ENCODE assay signal across 33 cellular contexts in the genomic region with DNA sequence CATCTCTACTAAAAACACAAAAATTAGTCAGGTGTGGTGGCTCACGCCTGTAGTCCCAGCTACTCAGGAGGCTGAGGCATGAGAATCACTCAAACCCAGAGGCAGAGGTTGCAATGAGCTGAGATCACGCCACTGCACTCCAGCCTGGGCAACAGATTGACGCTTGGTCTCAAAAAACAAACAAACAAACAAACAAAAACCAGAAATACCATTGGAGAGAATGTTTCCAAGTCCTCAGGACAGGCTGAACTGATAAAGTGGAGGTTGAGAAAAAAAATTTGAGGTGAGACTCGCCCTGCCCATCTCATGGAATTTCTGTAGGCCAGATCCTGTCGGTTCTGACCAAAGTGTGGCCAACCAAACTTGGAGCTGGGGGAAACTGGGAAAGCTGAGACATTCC. TPM values are rescaled to one million over a fixed set of nuclear protein-coding genes. Genes with fewer than 3 reads are reported as not detected.
DNase-seq lines count a peak whose midpoint lies in the region; ATAC-seq and TF ChIP-seq lines count a peak whose summit lies in the region.
"Had no signal": no experiment of that assay in that cellular context is flagged by ENCODE, and none has a peak within 500 bp of the region (broad histone marks: within the 10 kb centered on the region; RNA-seq: fewer than 3 reads in every experiment).

No MANE protein-coding gene starts in this region.

- H4K8ac ChIP-seq in trophoblast cell (ENCODE audit: low read depth, low read length) (no peak overlapping the region), mesendoderm (ENCODE audit: low read depth, low read length) (no peak overlapping the region)

- H3K27ac ChIP-seq in trophoblast cell (ENCODE audit: low read depth, low read length) (no peak overlapping the region), mesendoderm (ENCODE audit: low read depth, low read length) (no peak overlapping the region)
- H3K27ac ChIP-seq: 22Rv1; A549; BLaER1; BLaER1 treated with 17β-estradiol and CSF1 and Interleukin-3, amounts not matched to agents 10 nM and 100 nM; C4-2B had no signal

- H3K9ac ChIP-seq in trophoblast cell (ENCODE audit: low read length) (no peak overlapping the region), mesendoderm (ENCODE audit: low read length) (no peak overlapping the region)
- H3K9ac ChIP-seq: BLaER1; BLaER1 treated with 17β-estradiol and CSF1 and Interleukin-3, amounts not matched to agents 10 nM and 100 nM had no signal

- H3K36me3 ChIP-seq in trophoblast cell (ENCODE audit: control insufficient read depth in 1 of 2, insufficient read depth in 2 of 2, low read length in 2 of 2) (no peaks in the 10 kb centered on the region), mesendoderm (ENCODE audit: control insufficient read depth, insufficient read depth, low read length) (no peaks in the 10 kb centered on the region)
- H3K36me3 ChIP-seq: BE2C; BLaER1; BLaER1 treated with 17β-estradiol and CSF1 and Interleukin-3, amounts not matched to agents 10 nM and 100 nM had no signal

- H3K18ac ChIP-seq in trophoblast cell (ENCODE audit: low read length): no peak overlapping the region
- H3K18ac ChIP-seq in mesendoderm (ENCODE audit: low read length): no peak overlapping the region

- H3K4me2 ChIP-seq in trophoblast cell (ENCODE audit: low read length) (no peak overlapping the region), mesendoderm (ENCODE audit: low read length) (no peak overlapping the region)
- H3K4me2 ChIP-seq: A549; BLaER1; BLaER1 treated with 17β-estradiol and CSF1 and Interleukin-3, amounts not matched to agents 10 nM and 100 nM had no signal

- no peak for TF ChIP-seq CTCF in glutamatergic neuron (IDR thresholded peaks at IDR 0.05; ENCODE audit: partially characterized antibody, unreplicated experiment)

- H3K4me1 ChIP-seq in trophoblast cell (ENCODE audit: control insufficient read depth in 1 of 2, insufficient read depth in 2 of 2, low read length in 2 of 2) (no peaks in the 10 kb centered on the region), mesendoderm (ENCODE audit: control insufficient read depth, low read depth, low read length) (no peaks in the 10 kb centered on the region)
- H3K4me1 ChIP-seq: BLaER1, Caco-2 had no signal

- no peak overlapping the region for H3K4me3 ChIP-seq in trophoblast cell (ENCODE audit: low read depth, low read length)
- no peak overlapping the region for H3K4me3 ChIP-seq in mesendoderm (ENCODE audit: low read length)
- H3K4me3 ChIP-seq: A549; BLaER1; BLaER1 treated with 17β-estradiol and CSF1 and Interleukin-3, amounts not matched to agents 10 nM and 100 nM had no signal

- no peaks in the 10 kb centered on the region for H3K27me3 ChIP-seq in trophoblast cell (ENCODE audit: insufficient read depth, low read length)
- H3K27me3 ChIP-seq in mesendoderm (ENCODE audit: insufficient read depth, low read length, poor library complexity): no peaks in the 10 kb centered on the region
- H3K27me3 ChIP-seq: BE2C; BLaER1; BLaER1 treated with 17β-estradiol and CSF1 and Interleukin-3, amounts not matched to agents 10 nM and 100 nM had no signal

- peaks cover 2% of the 10 kb centered on the region for H3K9me3 ChIP-seq in trophoblast cell (ENCODE audit: insufficient read depth, low read depth, low read length)
- H3K9me3 ChIP-seq: A549, BE2C, BLaER1, Caco-2 had no signal

- H3K9me3 Mint-ChIP-seq in glutamatergic neuron (ENCODE audit: unreplicated experiment): no peaks in the 10 kb centered on the region
- H3K9me3 Mint-ChIP-seq: CD4-positive, alpha-beta memory T cell; CD4-positive, alpha-beta T cell; CD4-positive, CD25-positive, alpha-beta regulatory T cell; CD8-positive, alpha-beta memory T cell; CD8-positive, alpha-beta T cell had no signal

- H2BK120ac ChIP-seq in trophoblast cell (ENCODE audit: insufficient read depth, low read length, poor library complexity) (no peak overlapping the region), mesendoderm (ENCODE audit: low read depth, low read length) (no peak overlapping the region)

- peaks cover 1% of the 10 kb centered on the region for H3K27me3 Mint-ChIP-seq in glutamatergic neuron (ENCODE audit: unreplicated experiment)

- H2BK12ac ChIP-seq in trophoblast cell (ENCODE audit: low read length): no peak overlapping the region

- H3K36me3 Mint-ChIP-seq in glutamatergic neuron (ENCODE audit: unreplicated experiment): no peaks in the 10 kb centered on the region
- H3K36me3 Mint-ChIP-seq: CD14-positive monocyte; CD4-positive, alpha-beta memory T cell; CD4-positive, CD25-positive, alpha-beta regulatory T cell; CD8-positive, alpha-beta memory T cell; CD8-positive, alpha-beta T cell had no signal

- no peaks in the 10 kb centered on the region for H3K4me1 Mint-ChIP-seq in glutamatergic neuron (ENCODE audit: low read depth, unreplicated experiment)
- H3K4me1 Mint-ChIP-seq: B cell; CD4-positive, alpha-beta memory T cell; CD4-positive, CD25-positive, alpha-beta regulatory T cell; CD8-positive, alpha-beta memory T cell had no signal

- no peak overlapping the region for H3K23ac ChIP-seq in trophoblast cell (ENCODE audit: low read length)
- H3K23ac ChIP-seq in mesendoderm (ENCODE audit: low read length): no peak overlapping the region

- H2BK15ac ChIP-seq in mesendoderm (replicated peaks; ENCODE audit: low read depth): no peak overlapping the region

- H2AK5ac ChIP-seq in trophoblast cell (ENCODE audit: low read length) (no peak overlapping the region), mesendoderm (ENCODE audit: low read length) (no peak overlapping the region)

- no peak overlapping the region for H3K4me3 Mint-ChIP-seq in glutamatergic neuron (ENCODE audit: unreplicated experiment)
- H3K4me3 Mint-ChIP-seq: B cell; CD14-positive monocyte; CD4-positive, alpha-beta memory T cell; CD4-positive, alpha-beta T cell; CD4-positive, CD25-positive, alpha-beta regulatory T cell; CD8-positive, alpha-beta memory T cell; CD8-positive, alpha-beta T cell had no signal

- H3K79me1 ChIP-seq in trophoblast cell (ENCODE audit: low read length) (no peaks in the 10 kb centered on the region), mesendoderm (ENCODE audit: low read length) (no peaks in the 10 kb centered on the region)

- H3K79me2 ChIP-seq in trophoblast cell (ENCODE audit: control insufficient read depth, insufficient read depth, low read length, poor library complexity): no peaks in the 10 kb centered on the region
- H3K79me2 ChIP-seq in mesendoderm (ENCODE audit: control insufficient read depth, insufficient read depth, low read length): no peaks in the 10 kb centered on the region

- H2BK5ac ChIP-seq in trophoblast cell (ENCODE audit: low read depth, low read length, poor library complexity) (no peak overlapping the region), mesendoderm (ENCODE audit: low read length) (no peak overlapping the region)

- H2AFZ ChIP-seq in trophoblast cell (ENCODE audit: insufficient read depth, low read length, poor library complexity): no peak overlapping the region

- H3K14ac ChIP-seq in trophoblast cell (ENCODE audit: low read length): no peak overlapping the region

- DNase-seq in islet precursor cell: peak; percentile 32
- DNase-seq in mesenteric fat pad (ENCODE audit: low spot score): peak; percentile 5
- peak; percentile 54 to 82 for DNase-seq in trophoblast cell
- no peak for DNase-seq in mesendoderm
- DNase-seq in glutamatergic neuron: no peak
- DNase-seq: 8988T; ACHN; AML-193; BE2C; C1 segment of cervical spinal cord; Caco-2; Calu3; CD4-positive, alpha-beta memory T cell; CD4-positive, alpha-beta T cell; CD4-positive, CD25-positive, alpha-beta regulatory T cell; CD8-positive, alpha-beta memory T cell; CD8-positive, alpha-beta T cell; COR-L47; DMS 273 treated with DMSO at 0.1 percent for 48 hours; DMS153; DMS53; DMS79; DMS79 treated with DMSO at 0.1 percent for 48 hours; DND-41; EL had no signal

- no peak overlapping the region for H4K91ac ChIP-seq in trophoblast cell (ENCODE audit: low read depth, low read length)

- H3K56ac ChIP-seq in mesendoderm (ENCODE audit: low read length): no peak overlapping the region

- H3K27ac Mint-ChIP-seq in glutamatergic neuron (ENCODE audit: unreplicated experiment): no peak overlapping the region
- H3K27ac Mint-ChIP-seq: B cell; CD4-positive, alpha-beta memory T cell; CD4-positive, alpha-beta T cell; CD4-positive, CD25-positive, alpha-beta regulatory T cell; CD8-positive, alpha-beta memory T cell; CD8-positive, alpha-beta T cell had no signal

- no CpG with 5 or more reads among the region's 5 CpGs for WGBS in trophoblast cell (ENCODE audit: extremely low coverage, insufficient coverage, insufficient read length)
- WGBS in mesendoderm (ENCODE audit: extremely low coverage, insufficient coverage, low lambda C conversion rate): no CpG with 5 or more reads among the region's 5 CpGs

- ATAC-seq in GM21619 (IDR thresholded peaks at IDR 0.05; ENCODE audit: unreplicated experiment): no peak
- ATAC-seq: A549; CD8-positive, alpha-beta T cell had no signal

- H4K12ac ChIP-seq in trophoblast cell (ENCODE audit: low read depth, low read length): no peak overlapping the region

- H3K4ac ChIP-seq in trophoblast cell (ENCODE audit: low read depth, low read length) (no peak overlapping the region), mesendoderm (ENCODE audit: low read depth, low read length) (no peak overlapping the region)

- H4K5ac ChIP-seq in mesendoderm (ENCODE audit: low read length): no peak overlapping the region

RNA-seq across cellular contexts. Expression of a gene that starts 30.6 kb away (rescaled TPM):
- total RNA-seq in mesenteric fat pad (30.3 TPM), glutamatergic neuron (ENCODE audit: unreplicated experiment) (17.1 TPM)
- 18.7 and 19.4 TPM in 2 replicates for polyA plus RNA-seq in trophoblast cell (2013)
- polyA plus RNA-seq in mesendoderm (2013, experiment 1 of 2): 38.8 TPM
- 37.2 TPM for polyA plus RNA-seq in mesendoderm (2013, experiment 2 of 2)

RNA-seq across cellular contexts. Expression of a gene that starts 47.0 kb away (rescaled TPM):
- total RNA-seq in mesenteric fat pad (166 TPM), glutamatergic neuron (ENCODE audit: unreplicated experiment) (81.1 TPM)
- polyA plus RNA-seq in trophoblast cell (2013): 149 TPM in 2 replicates
- polyA plus RNA-seq in mesendoderm (2013, experiment 1 of 2): 124 TPM
- 124 TPM for polyA plus RNA-seq in mesendoderm (2013, experiment 2 of 2)

Comparison
In these comparisons a context has a peak if more than half of its experiments do, and no peak if none do; other contexts are left out.
1. DNase-seq: peak in islet precursor cell (single experiment), mesenteric fat pad (single experiment) and trophoblast cell (2 of 2); none in mesendoderm (single experiment) and glutamatergic neuron (single experiment).